1 cellular context compared by ENCODE assay signal in the genomic region with DNA sequence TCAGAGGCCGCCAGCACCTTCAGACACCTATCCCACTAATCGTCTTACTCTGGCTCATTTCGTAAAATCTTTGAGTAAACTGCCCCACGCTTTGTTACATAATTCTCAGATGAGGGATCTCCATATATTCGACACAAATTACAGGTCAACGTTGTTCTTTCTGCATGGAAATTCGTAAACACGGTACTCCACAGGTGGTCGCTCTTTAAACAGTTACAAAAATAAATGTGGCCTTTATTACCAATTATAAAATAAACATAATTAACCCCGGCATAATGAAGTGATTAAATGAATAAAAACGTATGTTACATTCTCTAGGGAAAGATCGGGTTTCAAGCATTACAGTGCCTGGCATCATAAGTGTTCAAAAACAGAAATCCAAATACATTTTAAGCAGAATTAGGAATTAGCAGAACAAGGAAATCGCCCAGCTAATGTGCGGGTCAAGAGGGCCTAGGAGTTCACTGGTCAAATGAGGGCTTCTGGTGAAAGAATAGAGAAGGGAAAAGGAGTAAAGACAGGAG.
TF ChIP-seq lines count a peak whose summit lies in the region.

No MANE protein-coding gene starts in this region.

TF ChIP-seq in HEK293, 187 proteins besides CTCF, POLR2A, EP300 and RAD21 (continued from another document and continues in another):
- no peak for TF ChIP-seq ZNF596 (tag by site-specific recombination; IDR thresholded peaks at IDR 0.05)
- TF ChIP-seq BCL11B (tag by site-specific recombination; IDR thresholded peaks at IDR 0.05; ENCODE audit: low read depth), result no peak
- TF ChIP-seq ZNF585B (tag by site-specific recombination; IDR thresholded peaks at IDR 0.05), result no peak
- TF ChIP-seq ZFHX2 (tag by site-specific recombination; conservative IDR thresholded peaks at IDR 0.05), result peak; percentile 31
- TF ChIP-seq ZNF10 (tag by site-specific recombination; IDR thresholded peaks at IDR 0.05), result no peak
- no peak for TF ChIP-seq ZNF16 (tag by site-specific recombination; IDR thresholded peaks at IDR 0.05; ENCODE audit: low read depth)
- no peak for TF ChIP-seq ZNF266 (tag by site-specific recombination; IDR thresholded peaks at IDR 0.05; ENCODE audit: low read depth)
- TF ChIP-seq ZNF624 (tag by site-specific recombination; IDR thresholded peaks at IDR 0.05), result no peak
- no peak for TF ChIP-seq ZBTB48 (tag by site-specific recombination; IDR thresholded peaks at IDR 0.05)
- TF ChIP-seq, protein P1, sequence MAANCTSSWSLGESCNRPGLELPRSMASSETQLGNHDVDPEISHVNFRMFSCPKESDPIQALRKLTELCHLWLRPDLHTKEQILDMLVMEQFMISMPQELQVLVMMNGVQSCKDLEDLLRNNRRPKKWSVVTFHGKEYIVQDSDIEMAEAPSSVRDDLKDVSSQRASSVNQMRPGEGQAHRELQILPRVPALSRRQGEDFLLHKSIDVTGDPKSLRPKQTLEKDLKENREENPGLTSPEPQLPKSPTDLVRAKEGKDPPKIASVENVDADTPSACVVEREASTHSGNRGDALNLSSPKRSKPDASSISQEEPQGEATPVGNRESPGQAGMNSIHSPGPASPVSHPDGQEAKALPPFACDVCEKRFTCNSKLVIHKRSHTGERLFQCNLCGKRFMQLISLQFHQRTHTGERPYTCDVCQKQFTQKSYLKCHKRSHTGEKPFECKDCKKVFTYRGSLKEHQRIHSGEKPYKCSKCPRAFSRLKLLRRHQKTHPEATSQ (tag by site-specific recombination; IDR thresholded peaks at IDR 0.05), result no peak
- no peak for TF ChIP-seq ZNF214 (tag by site-specific recombination; IDR thresholded peaks at IDR 0.05; ENCODE audit: borderline replicate concordance)
- no peak for TF ChIP-seq EGR2 (tag by site-specific recombination; IDR thresholded peaks at IDR 0.05; ENCODE audit: low read depth)
- TF ChIP-seq, protein P2, sequence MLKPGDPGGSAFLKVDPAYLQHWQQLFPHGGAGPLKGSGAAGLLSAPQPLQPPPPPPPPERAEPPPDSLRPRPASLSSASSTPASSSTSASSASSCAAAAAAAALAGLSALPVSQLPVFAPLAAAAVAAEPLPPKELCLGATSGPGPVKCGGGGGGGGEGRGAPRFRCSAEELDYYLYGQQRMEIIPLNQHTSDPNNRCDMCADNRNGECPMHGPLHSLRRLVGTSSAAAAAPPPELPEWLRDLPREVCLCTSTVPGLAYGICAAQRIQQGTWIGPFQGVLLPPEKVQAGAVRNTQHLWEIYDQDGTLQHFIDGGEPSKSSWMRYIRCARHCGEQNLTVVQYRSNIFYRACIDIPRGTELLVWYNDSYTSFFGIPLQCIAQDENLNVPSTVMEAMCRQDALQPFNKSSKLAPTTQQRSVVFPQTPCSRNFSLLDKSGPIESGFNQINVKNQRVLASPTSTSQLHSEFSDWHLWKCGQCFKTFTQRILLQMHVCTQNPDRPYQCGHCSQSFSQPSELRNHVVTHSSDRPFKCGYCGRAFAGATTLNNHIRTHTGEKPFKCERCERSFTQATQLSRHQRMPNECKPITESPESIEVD (tag by site-specific recombination; IDR thresholded peaks at IDR 0.05), result peak; percentile 87
- TF ChIP-seq, protein P3, sequence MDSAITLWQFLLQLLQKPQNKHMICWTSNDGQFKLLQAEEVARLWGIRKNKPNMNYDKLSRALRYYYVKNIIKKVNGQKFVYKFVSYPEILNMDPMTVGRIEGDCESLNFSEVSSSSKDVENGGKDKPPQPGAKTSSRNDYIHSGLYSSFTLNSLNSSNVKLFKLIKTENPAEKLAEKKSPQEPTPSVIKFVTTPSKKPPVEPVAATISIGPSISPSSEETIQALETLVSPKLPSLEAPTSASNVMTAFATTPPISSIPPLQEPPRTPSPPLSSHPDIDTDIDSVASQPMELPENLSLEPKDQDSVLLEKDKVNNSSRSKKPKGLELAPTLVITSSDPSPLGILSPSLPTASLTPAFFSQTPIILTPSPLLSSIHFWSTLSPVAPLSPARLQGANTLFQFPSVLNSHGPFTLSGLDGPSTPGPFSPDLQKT (IDR thresholded peaks at IDR 0.05; ENCODE audit: borderline replicate concordance, low read depth, low read length), result no peak
- TF ChIP-seq KLF1 (tag by site-specific recombination; IDR thresholded peaks at IDR 0.05), result no peak
- no peak for TF ChIP-seq KLF10 (tag by site-specific recombination; IDR thresholded peaks at IDR 0.05)
- TF ChIP-seq ZNF140 (tag by site-specific recombination; IDR thresholded peaks at IDR 0.05), result no peak
- no peak for TF ChIP-seq PRDM1 (tag by site-specific recombination; IDR thresholded peaks at IDR 0.05)
- no peak for TF ChIP-seq TRIM28 (IDR thresholded peaks at IDR 0.05; ENCODE audit: borderline replicate concordance, low read length)
- TF ChIP-seq ZNF211 (tag by site-specific recombination; IDR thresholded peaks at IDR 0.05; ENCODE audit: low read depth), result no peak
- TF ChIP-seq ZNF302 (tag by site-specific recombination; IDR thresholded peaks at IDR 0.05; ENCODE audit: low read depth), result no peak
- TF ChIP-seq ZNF157 (tag by site-specific recombination; IDR thresholded peaks at IDR 0.05), result no peak
- no peak for TF ChIP-seq ZNF785 (tag by site-specific recombination; IDR thresholded peaks at IDR 0.05)
- TF ChIP-seq ZNF560 (tag by site-specific recombination; IDR thresholded peaks at IDR 0.05; ENCODE audit: borderline replicate concordance), result no peak
- TF ChIP-seq ZNF530 (tag by site-specific recombination; IDR thresholded peaks at IDR 0.05; ENCODE audit: low read depth), result no peak
- no peak for TF ChIP-seq ZNF426 (tag by site-specific recombination; IDR thresholded peaks at IDR 0.05)
- no peak for TF ChIP-seq ZNF19 (tag by site-specific recombination; IDR thresholded peaks at IDR 0.05; ENCODE audit: low read depth)
- peak; percentile 64; the same call in 1 of the 2 replicates for TF ChIP-seq ZEB2 (tag by site-specific recombination; IDR thresholded peaks at IDR 0.05)
- no peak for TF ChIP-seq ZNF248 (tag by site-specific recombination; IDR thresholded peaks at IDR 0.05)
- no peak for TF ChIP-seq TCF7L2 (IDR thresholded peaks at IDR 0.05; ENCODE audit: borderline replicate concordance, low read depth, low read length)
- no peak for TF ChIP-seq ZNF521 (tag by site-specific recombination; IDR thresholded peaks at IDR 0.05)
- TF ChIP-seq, protein P4, sequence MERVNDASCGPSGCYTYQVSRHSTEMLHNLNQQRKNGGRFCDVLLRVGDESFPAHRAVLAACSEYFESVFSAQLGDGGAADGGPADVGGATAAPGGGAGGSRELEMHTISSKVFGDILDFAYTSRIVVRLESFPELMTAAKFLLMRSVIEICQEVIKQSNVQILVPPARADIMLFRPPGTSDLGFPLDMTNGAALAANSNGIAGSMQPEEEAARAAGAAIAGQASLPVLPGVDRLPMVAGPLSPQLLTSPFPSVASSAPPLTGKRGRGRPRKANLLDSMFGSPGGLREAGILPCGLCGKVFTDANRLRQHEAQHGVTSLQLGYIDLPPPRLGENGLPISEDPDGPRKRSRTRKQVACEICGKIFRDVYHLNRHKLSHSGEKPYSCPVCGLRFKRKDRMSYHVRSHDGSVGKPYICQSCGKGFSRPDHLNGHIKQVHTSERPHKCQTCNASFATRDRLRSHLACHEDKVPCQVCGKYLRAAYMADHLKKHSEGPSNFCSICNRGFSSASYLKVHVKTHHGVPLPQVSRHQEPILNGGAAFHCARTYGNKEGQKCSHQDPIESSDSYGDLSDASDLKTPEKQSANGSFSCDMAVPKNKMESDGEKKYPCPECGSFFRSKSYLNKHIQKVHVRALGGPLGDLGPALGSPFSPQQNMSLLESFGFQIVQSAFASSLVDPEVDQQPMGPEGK (tag by site-specific recombination; IDR thresholded peaks at IDR 0.05), result no peak; the same call in 1 of the 2 replicates
- TF ChIP-seq, protein P5, sequence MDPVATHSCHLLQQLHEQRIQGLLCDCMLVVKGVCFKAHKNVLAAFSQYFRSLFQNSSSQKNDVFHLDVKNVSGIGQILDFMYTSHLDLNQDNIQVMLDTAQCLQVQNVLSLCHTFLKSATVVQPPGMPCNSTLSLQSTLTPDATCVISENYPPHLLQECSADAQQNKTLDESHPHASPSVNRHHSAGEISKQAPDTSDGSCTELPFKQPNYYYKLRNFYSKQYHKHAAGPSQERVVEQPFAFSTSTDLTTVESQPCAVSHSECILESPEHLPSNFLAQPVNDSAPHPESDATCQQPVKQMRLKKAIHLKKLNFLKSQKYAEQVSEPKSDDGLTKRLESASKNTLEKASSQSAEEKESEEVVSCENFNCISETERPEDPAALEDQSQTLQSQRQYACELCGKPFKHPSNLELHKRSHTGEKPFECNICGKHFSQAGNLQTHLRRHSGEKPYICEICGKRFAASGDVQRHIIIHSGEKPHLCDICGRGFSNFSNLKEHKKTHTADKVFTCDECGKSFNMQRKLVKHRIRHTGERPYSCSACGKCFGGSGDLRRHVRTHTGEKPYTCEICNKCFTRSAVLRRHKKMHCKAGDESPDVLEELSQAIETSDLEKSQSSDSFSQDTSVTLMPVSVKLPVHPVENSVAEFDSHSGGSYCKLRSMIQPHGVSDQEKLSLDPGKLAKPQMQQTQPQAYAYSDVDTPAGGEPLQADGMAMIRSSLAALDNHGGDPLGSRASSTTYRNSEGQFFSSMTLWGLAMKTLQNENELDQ (tag by site-specific recombination; IDR thresholded peaks at IDR 0.05; ENCODE audit: low read depth), result no peak
- TF ChIP-seq, protein P6, sequence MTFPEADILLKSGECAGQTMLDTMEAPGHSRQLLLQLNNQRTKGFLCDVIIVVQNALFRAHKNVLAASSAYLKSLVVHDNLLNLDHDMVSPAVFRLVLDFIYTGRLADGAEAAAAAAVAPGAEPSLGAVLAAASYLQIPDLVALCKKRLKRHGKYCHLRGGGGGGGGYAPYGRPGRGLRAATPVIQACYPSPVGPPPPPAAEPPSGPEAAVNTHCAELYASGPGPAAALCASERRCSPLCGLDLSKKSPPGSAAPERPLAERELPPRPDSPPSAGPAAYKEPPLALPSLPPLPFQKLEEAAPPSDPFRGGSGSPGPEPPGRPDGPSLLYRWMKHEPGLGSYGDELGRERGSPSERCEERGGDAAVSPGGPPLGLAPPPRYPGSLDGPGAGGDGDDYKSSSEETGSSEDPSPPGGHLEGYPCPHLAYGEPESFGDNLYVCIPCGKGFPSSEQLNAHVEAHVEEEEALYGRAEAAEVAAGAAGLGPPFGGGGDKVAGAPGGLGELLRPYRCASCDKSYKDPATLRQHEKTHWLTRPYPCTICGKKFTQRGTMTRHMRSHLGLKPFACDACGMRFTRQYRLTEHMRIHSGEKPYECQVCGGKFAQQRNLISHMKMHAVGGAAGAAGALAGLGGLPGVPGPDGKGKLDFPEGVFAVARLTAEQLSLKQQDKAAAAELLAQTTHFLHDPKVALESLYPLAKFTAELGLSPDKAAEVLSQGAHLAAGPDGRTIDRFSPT (tag by site-specific recombination; IDR thresholded peaks at IDR 0.05), result no peak
- no peak for TF ChIP-seq MZF1 (tag by site-specific recombination; IDR thresholded peaks at IDR 0.05; ENCODE audit: borderline replicate concordance)
- TF ChIP-seq ZNF658 (tag by site-specific recombination; IDR thresholded peaks at IDR 0.05), result no peak
- TF ChIP-seq ZNF701 (tag by site-specific recombination; IDR thresholded peaks at IDR 0.05), result no peak
- TF ChIP-seq ZNF24 (tag by site-specific recombination; IDR thresholded peaks at IDR 0.05), result peak; percentile 54; the same call in 1 of the 2 replicates
- no peak for TF ChIP-seq ZNF544 (tag by site-specific recombination; IDR thresholded peaks at IDR 0.05)
- TF ChIP-seq, protein P7, sequence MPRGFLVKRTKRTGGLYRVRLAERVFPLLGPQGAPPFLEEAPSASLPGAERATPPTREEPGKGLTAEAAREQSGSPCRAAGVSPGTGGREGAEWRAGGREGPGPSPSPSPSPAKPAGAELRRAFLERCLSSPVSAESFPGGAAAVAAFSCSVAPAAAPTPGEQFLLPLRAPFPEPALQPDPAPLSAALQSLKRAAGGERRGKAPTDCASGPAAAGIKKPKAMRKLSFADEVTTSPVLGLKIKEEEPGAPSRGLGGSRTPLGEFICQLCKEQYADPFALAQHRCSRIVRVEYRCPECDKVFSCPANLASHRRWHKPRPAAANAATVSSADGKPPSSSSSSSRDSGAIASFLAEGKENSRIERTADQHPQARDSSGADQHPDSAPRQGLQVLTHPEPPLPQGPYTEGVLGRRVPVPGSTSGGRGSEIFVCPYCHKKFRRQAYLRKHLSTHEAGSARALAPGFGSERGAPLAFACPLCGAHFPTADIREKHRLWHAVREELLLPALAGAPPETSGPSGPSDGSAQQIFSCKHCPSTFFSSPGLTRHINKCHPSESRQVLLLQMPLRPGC (tag by site-specific recombination; IDR thresholded peaks at IDR 0.05), result no peak; the same call in 1 of the 2 replicates
- TF ChIP-seq, protein P8, sequence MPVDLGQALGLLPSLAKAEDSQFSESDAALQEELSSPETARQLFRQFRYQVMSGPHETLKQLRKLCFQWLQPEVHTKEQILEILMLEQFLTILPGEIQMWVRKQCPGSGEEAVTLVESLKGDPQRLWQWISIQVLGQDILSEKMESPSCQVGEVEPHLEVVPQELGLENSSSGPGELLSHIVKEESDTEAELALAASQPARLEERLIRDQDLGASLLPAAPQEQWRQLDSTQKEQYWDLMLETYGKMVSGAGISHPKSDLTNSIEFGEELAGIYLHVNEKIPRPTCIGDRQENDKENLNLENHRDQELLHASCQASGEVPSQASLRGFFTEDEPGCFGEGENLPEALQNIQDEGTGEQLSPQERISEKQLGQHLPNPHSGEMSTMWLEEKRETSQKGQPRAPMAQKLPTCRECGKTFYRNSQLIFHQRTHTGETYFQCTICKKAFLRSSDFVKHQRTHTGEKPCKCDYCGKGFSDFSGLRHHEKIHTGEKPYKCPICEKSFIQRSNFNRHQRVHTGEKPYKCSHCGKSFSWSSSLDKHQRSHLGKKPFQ (tag by site-specific recombination; IDR thresholded peaks at IDR 0.05), result no peak
- TF ChIP-seq SCRT1 (tag by site-specific recombination; IDR thresholded peaks at IDR 0.05; ENCODE audit: borderline replicate concordance), result peak; percentile 96
- TF ChIP-seq ZNF335 (tag by site-specific recombination; conservative IDR thresholded peaks at IDR 0.05), result peak; percentile 80
- TF ChIP-seq SALL2 (tag by site-specific recombination; IDR thresholded peaks at IDR 0.05; ENCODE audit: borderline replicate concordance), result no peak
- peak; percentile 60 for TF ChIP-seq OSR2 (tag by site-specific recombination; IDR thresholded peaks at IDR 0.05)
- TF ChIP-seq, protein P9, sequence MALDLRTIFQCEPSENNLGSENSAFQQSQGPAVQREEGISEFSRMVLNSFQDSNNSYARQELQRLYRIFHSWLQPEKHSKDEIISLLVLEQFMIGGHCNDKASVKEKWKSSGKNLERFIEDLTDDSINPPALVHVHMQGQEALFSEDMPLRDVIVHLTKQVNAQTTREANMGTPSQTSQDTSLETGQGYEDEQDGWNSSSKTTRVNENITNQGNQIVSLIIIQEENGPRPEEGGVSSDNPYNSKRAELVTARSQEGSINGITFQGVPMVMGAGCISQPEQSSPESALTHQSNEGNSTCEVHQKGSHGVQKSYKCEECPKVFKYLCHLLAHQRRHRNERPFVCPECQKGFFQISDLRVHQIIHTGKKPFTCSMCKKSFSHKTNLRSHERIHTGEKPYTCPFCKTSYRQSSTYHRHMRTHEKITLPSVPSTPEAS (tag by site-specific recombination; IDR thresholded peaks at IDR 0.05), result no peak
- no peak for TF ChIP-seq ZNF324 (tag by site-specific recombination; IDR thresholded peaks at IDR 0.05)
- TF ChIP-seq, protein P10, sequence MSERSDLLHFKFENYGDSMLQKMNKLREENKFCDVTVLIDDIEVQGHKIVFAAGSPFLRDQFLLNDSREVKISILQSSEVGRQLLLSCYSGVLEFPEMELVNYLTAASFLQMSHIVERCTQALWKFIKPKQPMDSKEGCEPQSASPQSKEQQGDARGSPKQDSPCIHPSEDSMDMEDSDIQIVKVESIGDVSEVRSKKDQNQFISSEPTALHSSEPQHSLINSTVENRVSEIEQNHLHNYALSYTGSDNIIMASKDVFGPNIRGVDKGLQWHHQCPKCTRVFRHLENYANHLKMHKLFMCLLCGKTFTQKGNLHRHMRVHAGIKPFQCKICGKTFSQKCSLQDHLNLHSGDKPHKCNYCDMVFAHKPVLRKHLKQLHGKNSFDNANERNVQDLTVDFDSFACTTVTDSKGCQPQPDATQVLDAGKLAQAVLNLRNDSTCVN (tag by site-specific recombination; optimal IDR thresholded peaks at IDR 0.05), result no peak
